18 cellular contexts compared by ENCODE assay signal in the genomic region with DNA sequence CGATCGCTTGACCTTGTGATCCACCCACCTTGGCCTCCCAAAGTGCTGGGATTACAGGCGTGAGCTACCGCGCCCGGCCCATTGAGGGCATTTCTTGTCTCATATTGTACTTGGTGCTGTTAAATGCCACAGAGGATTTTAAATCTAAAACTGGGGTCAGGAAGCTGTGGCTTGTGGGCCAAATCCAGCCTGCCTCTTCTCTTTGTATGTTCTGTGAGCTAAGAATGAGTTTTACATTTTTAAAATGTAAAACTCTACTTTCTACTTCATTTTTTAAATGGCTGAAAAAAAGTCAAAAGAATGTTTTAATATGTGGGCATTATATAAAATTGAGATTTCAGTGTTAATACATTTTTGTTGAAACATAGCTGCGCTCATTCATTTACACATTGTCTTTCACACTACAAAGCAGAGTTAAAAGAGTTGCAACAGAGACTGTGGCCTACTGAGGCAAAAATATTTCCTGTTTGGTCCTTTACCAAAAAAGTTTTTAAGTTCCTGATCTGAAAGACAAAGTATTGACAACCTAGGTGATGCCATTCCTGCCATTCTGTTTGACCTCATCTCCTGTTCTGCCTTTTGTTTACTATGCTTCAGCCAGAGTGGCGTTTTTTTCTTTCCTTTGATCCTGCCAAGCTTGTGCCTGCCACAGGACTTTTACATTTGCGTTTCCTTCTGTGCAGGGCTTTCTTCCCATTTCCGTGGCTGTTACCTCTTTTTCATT. TPM values are rescaled to one million over a fixed set of nuclear protein-coding genes. Genes with fewer than 3 reads are reported as not detected.
DNase-seq lines count a peak whose midpoint lies in the region; ATAC-seq, FAIRE-seq and TF ChIP-seq lines count a peak whose summit lies in the region.
"Had no signal": no experiment of that assay in that cellular context is flagged by ENCODE, and none has a peak within 500 bp of the region (broad histone marks: within the 10 kb centered on the region; RNA-seq: fewer than 3 reads in every experiment).

No MANE protein-coding gene starts in this region.

- no peak overlapping the region for H3K4me3 ChIP-seq in endothelial cell of umbilical vein (replicated peaks in 1 of 3; ENCODE audit: insufficient read depth in 1 of 3, low read depth in 1 of 3, low read length in 3 of 3)
- H3K4me3 ChIP-seq: ascending aorta, coronary artery, esophagus squamous epithelium, GM12878, vagina had no signal

- peaks cover 64% of the 10 kb centered on the region for H3K4me1 Mint-ChIP-seq in activated naive CD4-positive, alpha-beta T cell treated with anti-CD3 and anti-CD28 coated beads, Interleukin-2, amount 50 U/mL, for 24 hours
- peaks cover 32% of the 10 kb centered on the region for H3K4me1 Mint-ChIP-seq in T-helper 17 cell
- peaks cover 56% of the 10 kb centered on the region for H3K4me1 Mint-ChIP-seq in stimulated activated naive CD8-positive, alpha-beta T cell treated with anti-CD3 and anti-CD28 coated beads, Interleukin-15, Interleukin-2, amounts not matched to agents 100 ng/mL and 50 ng/mL, for 24 hours (ENCODE audit: low read depth)

- H3K4me2 ChIP-seq in endothelial cell of umbilical vein (ENCODE audit: insufficient read depth, low read length) = no peak overlapping the region

- no peaks in the 10 kb centered on the region for H4K20me1 ChIP-seq in endothelial cell of umbilical vein (replicated peaks; ENCODE audit: control insufficient read depth, extremely low read depth, insufficient read depth, low read length)

- DNase-seq in activated naive CD4-positive, alpha-beta T cell (lab: John Stamatoyannopoulos, UW) = no peak
- no peak for DNase-seq in T-helper 17 cell
- DNase-seq in endothelial cell of umbilical vein (ENCODE audit: low read depth, low spot score) = peak; percentile 43
- DNase-seq: esophagus squamous epithelium; HFFc6; KG1; NCI-H1436 treated with DMSO at 0.1 percent for 48 hours; NCI-H2227 treated with DMSO at 0.1 percent for 48 hours; stimulated activated naive CD4-positive, alpha-beta T cell treated with Interleukin-2 at 50 U/mL for 16 hours had no signal

- dilution Hi-C loops in endothelial cell of umbilical vein (cut with MboI; ENCODE audit: extremely low pct_ligation_motif_present, low sequenced_read_pairs) = no loop called here

- H3K27me3 ChIP-seq in endothelial cell of umbilical vein (ENCODE audit: control insufficient read depth in 2 of 2, insufficient read depth in 2 of 2, low read length in 2 of 2) = no peaks in the 10 kb centered on the region
- H3K27me3 ChIP-seq: ascending aorta, esophagus squamous epithelium, vagina had no signal

- H3K9me1 ChIP-seq in endothelial cell of umbilical vein (replicated peaks; ENCODE audit: control insufficient read depth, extremely low read depth, insufficient read depth, low read length) = no peaks in the 10 kb centered on the region

- no peaks in the 10 kb centered on the region for H3K27me3 Mint-ChIP-seq in activated naive CD4-positive, alpha-beta T cell treated with anti-CD3 and anti-CD28 coated beads, Interleukin-2, amount 50 U/mL, for 24 hours
- no peaks in the 10 kb centered on the region for H3K27me3 Mint-ChIP-seq in T-helper 17 cell
- H3K27me3 Mint-ChIP-seq in stimulated activated naive CD8-positive, alpha-beta T cell treated with anti-CD3 and anti-CD28 coated beads, Interleukin-15, Interleukin-2, amounts not matched to agents 100 ng/mL and 50 ng/mL, for 24 hours = no peaks in the 10 kb centered on the region

- ATAC-seq in T-helper 17 cell (peak; percentile 75), GM18511 (IDR thresholded peaks at IDR 0.05; ENCODE audit: unreplicated experiment) (no peak), GM18868 (IDR thresholded peaks at IDR 0.05; ENCODE audit: unreplicated experiment) (no peak), GM18505 (IDR thresholded peaks at IDR 0.05; ENCODE audit: unreplicated experiment) (no peak)
- ATAC-seq: GM12878 had no signal

- no peak for FAIRE-seq in endothelial cell of umbilical vein (lab: Jason Lieb, UNC)
- FAIRE-seq: GM12878 had no signal

- H2AFZ ChIP-seq in endothelial cell of umbilical vein (ENCODE audit: low read depth, low read length) = no peak overlapping the region

- TF ChIP-seq POLR2A in endothelial cell of umbilical vein (IDR thresholded peaks at IDR 0.05; ENCODE audit: low read depth, low read length) (no peak), GM18505 (IDR thresholded peaks at IDR 0.05; ENCODE audit: borderline replicate concordance, extremely low read depth, insufficient read depth, insufficient read length) (no peak)

- peak overlapping the region; percentile 67 for H3K27ac Mint-ChIP-seq in activated naive CD4-positive, alpha-beta T cell treated with anti-CD3 and anti-CD28 coated beads, Interleukin-2, amount 50 U/mL, for 24 hours
- H3K27ac Mint-ChIP-seq in T-helper 17 cell = peak overlapping the region; percentile 87
- peak overlapping the region; percentile 68 for H3K27ac Mint-ChIP-seq in stimulated activated naive CD8-positive, alpha-beta T cell treated with anti-CD3 and anti-CD28 coated beads, Interleukin-15, Interleukin-2, amounts not matched to agents 100 ng/mL and 50 ng/mL, for 24 hours
- H3K27ac Mint-ChIP-seq: HFFc6 had no signal

- no peaks in the 10 kb centered on the region for H3K9me3 Mint-ChIP-seq in activated naive CD4-positive, alpha-beta T cell treated with anti-CD3 and anti-CD28 coated beads, Interleukin-2, amount 50 U/mL, for 24 hours
- no peaks in the 10 kb centered on the region for H3K9me3 Mint-ChIP-seq in stimulated activated naive CD8-positive, alpha-beta T cell treated with anti-CD3 and anti-CD28 coated beads, Interleukin-15, Interleukin-2, amounts not matched to agents 100 ng/mL and 50 ng/mL, for 24 hours
- H3K9me3 Mint-ChIP-seq: HFFc6 had no signal

- peaks cover 17% of the 10 kb centered on the region for H3K36me3 Mint-ChIP-seq in activated naive CD4-positive, alpha-beta T cell treated with anti-CD3 and anti-CD28 coated beads, Interleukin-2, amount 50 U/mL, for 24 hours
- H3K36me3 Mint-ChIP-seq in T-helper 17 cell (ENCODE audit: low read depth) = peaks cover 15% of the 10 kb centered on the region
- peaks cover 59% of the 10 kb centered on the region for H3K36me3 Mint-ChIP-seq in stimulated activated naive CD8-positive, alpha-beta T cell treated with anti-CD3 and anti-CD28 coated beads, Interleukin-15, Interleukin-2, amounts not matched to agents 100 ng/mL and 50 ng/mL, for 24 hours (ENCODE audit: low read depth)

- intact Hi-C loops in endothelial cell of umbilical vein (cut with micrococcal nuclease) = no loop called here

- no peak overlapping the region for H3K9ac ChIP-seq in endothelial cell of umbilical vein (replicated peaks; ENCODE audit: extremely low read depth, insufficient read depth, low read length)

- peaks cover 12% of the 10 kb centered on the region for H3K4me1 ChIP-seq in endothelial cell of umbilical vein (ENCODE audit: control insufficient read depth, extremely low read depth, insufficient read depth, low read length)
- H3K4me1 ChIP-seq: ascending aorta, esophagus squamous epithelium, vagina had no signal

- H3K9me3 ChIP-seq in T-helper 17 cell (ENCODE audit: control insufficient read depth, low read length, poor library complexity, severe bottlenecking) (no peaks in the 10 kb centered on the region), endothelial cell of umbilical vein (replicated peaks; ENCODE audit: control insufficient read depth, insufficient read depth, low read length) (no peaks in the 10 kb centered on the region)
- H3K9me3 ChIP-seq: ascending aorta, esophagus squamous epithelium, vagina had no signal

- no TSS peak for BruUV-seq in endothelial cell of umbilical vein (replicated peaks; lab: Mats Ljungman, UMichigan)

- TF ChIP-seq CTCF in endothelial cell of umbilical vein (IDR thresholded peaks at IDR 0.05; ENCODE audit: extremely low read depth in 1 of 2, insufficient read depth in 1 of 2, low read depth in 1 of 2, low read length in 2 of 2) = no peak

- peak overlapping the region; percentile 33 for H3K4me3 Mint-ChIP-seq in activated naive CD4-positive, alpha-beta T cell treated with anti-CD3 and anti-CD28 coated beads, Interleukin-2, amount 50 U/mL, for 24 hours
- H3K4me3 Mint-ChIP-seq in T-helper 17 cell = peak overlapping the region; percentile 60
- H3K4me3 Mint-ChIP-seq in stimulated activated naive CD8-positive, alpha-beta T cell treated with anti-CD3 and anti-CD28 coated beads, Interleukin-15, Interleukin-2, amounts not matched to agents 100 ng/mL and 50 ng/mL, for 24 hours = no peak overlapping the region
- H3K4me3 Mint-ChIP-seq: HFFc6 had no signal

- POLR2A ChIA-PET in endothelial cell of umbilical vein (lab: Charles Lee) = no interaction called here

- H3K79me2 ChIP-seq in endothelial cell of umbilical vein (ENCODE audit: control insufficient read depth, insufficient read depth, low read length) = peaks cover 5% of the 10 kb centered on the region

- peaks cover 3 to 8% of the 10 kb centered on the region in 2 experiments for H3K36me3 ChIP-seq in endothelial cell of umbilical vein (ENCODE audit: control insufficient read depth in 2 of 2, extremely low read depth in 1 of 2, insufficient read depth in 2 of 2, low read length in 2 of 2)

- H3K27ac ChIP-seq in endothelial cell of umbilical vein (ENCODE audit: insufficient read depth, low read depth, low read length) = no peak overlapping the region
- H3K27ac ChIP-seq: ascending aorta, coronary artery, esophagus squamous epithelium, vagina had no signal

- CTCF ChIA-PET in endothelial cell of umbilical vein (lab: Charles Lee) = interaction anchor here (0.5 kb wide), 1 partner anchor 133 kb away, joined by 3 read pairs; no protein-coding TSS in a partner anchor

TF ChIP-seq in endothelial cell of umbilical vein, 7 proteins besides CTCF, POLR2A, EP300 and RAD21 (continues in another document):
- no peak for TF ChIP-seq FOS (IDR thresholded peaks at IDR 0.05; ENCODE audit: borderline replicate concordance, insufficient read depth, low read length)
- TF ChIP-seq JUN (IDR thresholded peaks at IDR 0.05; ENCODE audit: borderline replicate concordance, insufficient read depth, insufficient read length, low read depth) = no peak
- TF ChIP-seq POLR2AphosphoS5 (IDR thresholded peaks at IDR 0.05; ENCODE audit: insufficient read depth, low read depth, low read length) = no peak
- TF ChIP-seq, protein P1, sequence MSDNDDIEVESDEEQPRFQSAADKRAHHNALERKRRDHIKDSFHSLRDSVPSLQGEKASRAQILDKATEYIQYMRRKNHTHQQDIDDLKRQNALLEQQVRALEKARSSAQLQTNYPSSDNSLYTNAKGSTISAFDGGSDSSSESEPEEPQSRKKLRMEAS (IDR thresholded peaks at IDR 0.05; ENCODE audit: insufficient read depth, insufficient read length) = no peak
- no peak for TF ChIP-seq GATA2 (IDR thresholded peaks at IDR 0.05; ENCODE audit: insufficient read depth, insufficient read length, low read depth, low read length)

RNA-seq across cellular contexts. Expression of a gene that starts 50.4 kb away (rescaled TPM):
- total RNA-seq in T-helper 17 cell (100 to 1,000 TPM; 149 to 156 TPM), endothelial cell of umbilical vein (265 and 268 TPM in 2 replicates)
- polyA plus RNA-seq in endothelial cell of umbilical vein = 106 and 161 TPM in 2 replicates
- 51.0 and 59.8 TPM in 2 replicates for polyA plus RNA-seq in endothelial cell of umbilical vein (2011; cell fraction: cytosol; rRNA removed)
- 214 and 267 TPM in 2 replicates for polyA plus RNA-seq in endothelial cell of umbilical vein (2011; cell fraction: nucleus; rRNA removed)
- polyA plus RNA-seq in endothelial cell of umbilical vein (2012) = 128 and 175 TPM in 2 replicates
- 146 and 154 TPM in 2 replicates for polyA minus RNA-seq in endothelial cell of umbilical vein
- polyA minus RNA-seq in endothelial cell of umbilical vein (2011; cell fraction: cytosol; rRNA and poly(A)+ RNA removed) = 147 TPM
- 221 and 226 TPM in 2 replicates for polyA minus RNA-seq in endothelial cell of umbilical vein (2011; cell fraction: nucleus; rRNA and poly(A)+ RNA removed)
